ENCODE assay signal across 8 cellular contexts in genomic region chr14:93788557-93789365, GRCh38. TPM values are rescaled to one million over a fixed set of nuclear protein-coding genes. Genes with fewer than 3 reads are reported as not detected.
DNase-seq lines count a peak whose midpoint lies in the region; ATAC-seq and TF ChIP-seq lines count a peak whose summit lies in the region.

No MANE protein-coding gene starts in this region.

- H3K4me3 ChIP-seq in mesenchymal stem cell (ENCODE audit: insufficient read depth in 1 of 2, low read depth in 1 of 2, low read length in 2 of 2): peak overlapping the region in 1 of 2 experiments; percentile 24
- H3K4me3 ChIP-seq in uterus: peak overlapping the region; percentile 57 to 61

- H3K27ac ChIP-seq in mesenchymal stem cell (ENCODE audit: low read length, poor library complexity, severe bottlenecking) (no peak overlapping the region), uterus (peak overlapping the region; percentile 87 to 97)

- no peak overlapping the region for H4K91ac ChIP-seq in mesenchymal stem cell (ENCODE audit: low read length)

- no peak overlapping the region for H3K14ac ChIP-seq in mesenchymal stem cell (ENCODE audit: low read length in 2 of 2)

- no peak overlapping the region for H3K18ac ChIP-seq in mesenchymal stem cell (ENCODE audit: low read depth in 1 of 2, low read length in 2 of 2)

- H3K4ac ChIP-seq in mesenchymal stem cell (ENCODE audit: low read depth in 1 of 2, low read length in 2 of 2): no peak overlapping the region

- in situ Hi-C loops in Caki2 (cut with HindIII; ENCODE audit: low pct_unique_long_range_greater_than_20kb, low sequenced_read_pairs): no loop called here

- no peak overlapping the region for H2AFZ ChIP-seq in mesenchymal stem cell (ENCODE audit: low read depth, low read length)

- ATAC-seq in HG02938 (IDR thresholded peaks at IDR 0.05; ENCODE audit: unreplicated experiment) (no peak), GM18909 (IDR thresholded peaks at IDR 0.05; ENCODE audit: poor library complexity, unreplicated experiment) (no peak), GM19328 (IDR thresholded peaks at IDR 0.05; ENCODE audit: unreplicated experiment) (no peak)

- H3K79me1 ChIP-seq in mesenchymal stem cell (replicated peaks; ENCODE audit: low read length, poor library complexity, severe bottlenecking): no peaks in the 10 kb centered on the region

- DNase-seq in Caki2 (ENCODE audit: low read depth): peak; percentile 57
- peak; percentile 50 for DNase-seq in NCI-H2107 (lab: John Stamatoyannopoulos, UW)
- peak; percentile 71 for DNase-seq in ecto neural progenitor cell (ENCODE audit: low spot score)
- no peak for DNase-seq in mesenchymal stem cell
- DNase-seq in uterus: peak; percentile 71 to 74

- H3K4me2 ChIP-seq in mesenchymal stem cell (ENCODE audit: low read length, poor library complexity, severe bottlenecking): peak overlapping the region; percentile 52

- H3K27me3 ChIP-seq in mesenchymal stem cell (ENCODE audit: control insufficient read depth in 1 of 2, insufficient read depth in 1 of 2, low read length in 2 of 2) (peaks cover 65 to 67% of the 10 kb centered on the region in 2 experiments), uterus (no peaks in the 10 kb centered on the region)

- H3K4me1 ChIP-seq in mesenchymal stem cell (ENCODE audit: control insufficient read depth, insufficient read depth, low read depth, low read length): peaks cover 10% of the 10 kb centered on the region
- H3K4me1 ChIP-seq in uterus: peaks cover 14 to 15% of the 10 kb centered on the region in 2 donors

- no peak overlapping the region for H2BK15ac ChIP-seq in mesenchymal stem cell (ENCODE audit: low read depth, poor library complexity, severe bottlenecking)

- 3% methylated on average over 81 of the region's 88 CpGs for WGBS in mesenchymal stem cell

- no peak overlapping the region for H3K23ac ChIP-seq in mesenchymal stem cell (ENCODE audit: low read length in 2 of 2)

- no peak overlapping the region for H3K9ac ChIP-seq in mesenchymal stem cell (ENCODE audit: low read length)

- H3K36me3 ChIP-seq in mesenchymal stem cell (ENCODE audit: control insufficient read depth in 1 of 2, insufficient read depth in 2 of 2, low read depth in 1 of 2, low read length in 2 of 2): no peaks in the 10 kb centered on the region
- H3K36me3 ChIP-seq in uterus: no peaks in the 10 kb centered on the region

- peak; percentile 10 to 73 for TF ChIP-seq POLR2A in uterus (IDR thresholded peaks at IDR 0.05)

- intact Hi-C loops in uterus (cut with DNase I; ENCODE audit: low total_unique reads): loop anchor here (10.0 kb wide), 1 partner anchor 134 kb away; no protein-coding TSS in a partner anchor

- no peak overlapping the region for H2BK5ac ChIP-seq in mesenchymal stem cell (ENCODE audit: low read depth, low read length, poor library complexity, severe bottlenecking)

- no peak overlapping the region for H2AK5ac ChIP-seq in mesenchymal stem cell (ENCODE audit: low read length, severe bottlenecking)

- H2BK120ac ChIP-seq in mesenchymal stem cell (ENCODE audit: low read depth, low read length): no peak overlapping the region

- H2BK12ac ChIP-seq in mesenchymal stem cell (ENCODE audit: low read length in 2 of 2): no peak overlapping the region

- no peak overlapping the region for H4K8ac ChIP-seq in mesenchymal stem cell (ENCODE audit: low read length)

- no peaks in the 10 kb centered on the region for H3K9me3 ChIP-seq in mesenchymal stem cell (ENCODE audit: control insufficient read depth, low read length)
- H3K9me3 ChIP-seq in uterus: no peaks in the 10 kb centered on the region

- TF ChIP-seq CTCF in uterus (IDR thresholded peaks at IDR 0.05): peak; percentile 40 to 83 (median 54)

RNA-seq across cellular contexts. Expression of gene PRIMA1, which starts 0.5 kb away (rescaled TPM):
- not detected in 2 replicates for total RNA-seq in Caki2 (2014; rRNA removed; shearing (Covaris generic); ENCODE audit: low replicate concordance)
- not detected for polyA plus RNA-seq in mesenchymal stem cell (2013, experiment 1 of 2)
- polyA plus RNA-seq in mesenchymal stem cell (2013, experiment 2 of 2): not detected
- 10 to 100 TPM in 1 of 4 donors, 1 to 10 TPM in 2, under 1 TPM in 1; 0.48 to 24.5 (median 3.8) TPM for total RNA-seq in uterus
